1 cellular context compared by ENCODE assay signal in genomic region chr1:10515627-10516026, GRCh38.
TF ChIP-seq lines count a peak whose summit lies in the region.

No MANE protein-coding gene starts in this region.

TF ChIP-seq in K562, 482 proteins besides CTCF, POLR2A, EP300 and RAD21:
- TF ChIP-seq MEIS2 (IDR thresholded peaks at IDR 0.05; ENCODE audit: partially characterized antibody) (peak; percentile 63), FUS (optimal IDR thresholded peaks at IDR 0.05; ENCODE audit: low read depth, low read length) (no peak), SPI1 (IDR thresholded peaks at IDR 0.05; ENCODE audit: borderline replicate concordance, low read depth, low read length) (peak; percentile 96), PKNOX1 (IDR thresholded peaks at IDR 0.05) (peak; percentile 55; the same call in 1 of the 2 replicates), CXXC5 (CRISPR knock-in tag; IDR thresholded peaks at IDR 0.05) (no peak), FOSL1 (tag; conservative IDR thresholded peaks at IDR 0.05) (no peak), HES1 (IDR thresholded peaks at IDR 0.05; ENCODE audit: low read depth) (no peak), HNRNPL (IDR thresholded peaks at IDR 0.05; ENCODE audit: low read depth, low read length) (no peak)
TF ChIP-seq in K562: peak in this region for 3.
